8 cellular contexts compared by ENCODE assay signal in genomic region chr18:23618862-23619387, GRCh38. TPM values are rescaled to one million over a fixed set of nuclear protein-coding genes. Genes with fewer than 3 reads are reported as not detected.
DNase-seq lines count a peak whose midpoint lies in the region; ATAC-seq, FAIRE-seq and TF ChIP-seq lines count a peak whose summit lies in the region.

No MANE protein-coding gene starts in this region.

- TF ChIP-seq POLR2A in H54 (IDR thresholded peaks at IDR 0.05; ENCODE audit: low read depth, low read length): no peak

- TF ChIP-seq CTCF in epithelial cell of proximal tubule (conservative IDR thresholded peaks at IDR 0.05; ENCODE audit: low read depth, low read length) (peak; percentile 29), natural killer cell (IDR thresholded peaks at IDR 0.05) (no peak)

- peaks cover 7% of the 10 kb centered on the region for H3K4me1 Mint-ChIP-seq in activated T-cell treated with anti-CD3 and anti-CD28 coated beads, Interleukin-2, amount 50 U/mL, for 4 hours (ENCODE audit: low read depth)
- peaks cover 16 to 25% of the 10 kb centered on the region in 2 donors for H3K4me1 Mint-ChIP-seq in natural killer cell

- peak overlapping the region; percentile 57 for H3K4me3 ChIP-seq in epithelial cell of proximal tubule (ENCODE audit: low read depth, low read length)

- H3K9me3 Mint-ChIP-seq in activated T-cell treated with anti-CD3 and anti-CD28 coated beads, Interleukin-2, amount 50 U/mL, for 4 hours: no peaks in the 10 kb centered on the region
- H3K9me3 Mint-ChIP-seq in natural killer cell: no peaks in the 10 kb centered on the region

- H3K27ac Mint-ChIP-seq in natural killer cell: no peak overlapping the region

- peaks cover 38% of the 10 kb centered on the region for H3K27me3 Mint-ChIP-seq in activated T-cell treated with anti-CD3 and anti-CD28 coated beads, Interleukin-2, amount 50 U/mL, for 4 hours (ENCODE audit: low read depth)
- peaks cover 37 to 43% of the 10 kb centered on the region in 2 donors for H3K27me3 Mint-ChIP-seq in natural killer cell (ENCODE audit: low read depth in 2 of 2)

- no peak for DNase-seq in activated T-cell treated with anti-CD3 and anti-CD28 coated beads, Interleukin-2, amount 50 U/mL, for 4 hours
- no peak for DNase-seq in activated T-cell treated with anti-CD3 and anti-CD28 coated beads, Interleukin-2, amount 50 U/mL, for 1 hour
- DNase-seq in NCI-H146 treated with DMSO at 0.1 percent for 48 hours (lab: John Stamatoyannopoulos, UW; ENCODE audit: unreplicated experiment): peak; percentile 50
- no peak for DNase-seq in epithelial cell of proximal tubule (ENCODE audit: low read depth)
- no peak for DNase-seq in natural killer cell
- DNase-seq in GDM1 (lab: John Stamatoyannopoulos, UW): no peak
- no peak for DNase-seq in H54 (ENCODE audit: insufficient read length, low spot score)
- no peak for DNase-seq in ureter (ENCODE audit: low spot score)

- peak; percentile 36 for ATAC-seq in activated T-cell treated with anti-CD3 and anti-CD28 coated beads, Interleukin-2, amount 50 U/mL, for 4 hours
- ATAC-seq in natural killer cell: peak; percentile 16 to 36 (median 28)

- H3K4me3 Mint-ChIP-seq in activated T-cell treated with anti-CD3 and anti-CD28 coated beads, Interleukin-2, amount 50 U/mL, for 4 hours: peak overlapping the region; percentile 62
- peak overlapping the region; percentile 69 for H3K4me3 Mint-ChIP-seq in natural killer cell

- intact Hi-C loops in natural killer cell (cut with micrococcal nuclease): no loop called here

- no peaks in the 10 kb centered on the region for H3K36me3 Mint-ChIP-seq in activated T-cell treated with anti-CD3 and anti-CD28 coated beads, Interleukin-2, amount 50 U/mL, for 4 hours (ENCODE audit: insufficient read depth)
- no peaks in the 10 kb centered on the region for H3K36me3 Mint-ChIP-seq in natural killer cell

- FAIRE-seq in H54 (lab: Jason Lieb, UNC): no peak

RNA-seq across cellular contexts. Expression of gene NPC1, which starts 32.6 kb away (rescaled TPM):
- 10 to 100 TPM; 15.9 to 25.4 (median 19.0) TPM for total RNA-seq in activated T-cell treated with anti-CD3 and anti-CD28 coated beads, Interleukin-2, amount 50 U/mL, for 4 hours
- total RNA-seq in epithelial cell of proximal tubule: 54.8 and 69.5 TPM in 2 replicates
- 100 to 1,000 TPM; 143 to 203 (median 173) TPM for total RNA-seq in natural killer cell
- total RNA-seq in ureter: 42.0 TPM

RNA-seq across cellular contexts. Expression of gene ANKRD29, which starts 43.8 kb away (rescaled TPM):
- not detected for total RNA-seq in activated T-cell treated with anti-CD3 and anti-CD28 coated beads, Interleukin-2, amount 50 U/mL, for 4 hours
- total RNA-seq in epithelial cell of proximal tubule (1.2 and 2.7 TPM in 2 replicates), natural killer cell (under 1 TPM in 2 of 3 donors, not detected in 1; 0.35 to 0.45 TPM), ureter (8.0 TPM)
